1 cellular context compared by ENCODE assay signal in genomic region chr1:55594701-55595100, GRCh38.
TF ChIP-seq lines count a peak whose summit lies in the region.

No MANE protein-coding gene starts in this region.

TF ChIP-seq in IMR-90, 13 proteins besides CTCF, POLR2A, EP300 and RAD21 (continued from another document):
- TF ChIP-seq, protein P1, sequence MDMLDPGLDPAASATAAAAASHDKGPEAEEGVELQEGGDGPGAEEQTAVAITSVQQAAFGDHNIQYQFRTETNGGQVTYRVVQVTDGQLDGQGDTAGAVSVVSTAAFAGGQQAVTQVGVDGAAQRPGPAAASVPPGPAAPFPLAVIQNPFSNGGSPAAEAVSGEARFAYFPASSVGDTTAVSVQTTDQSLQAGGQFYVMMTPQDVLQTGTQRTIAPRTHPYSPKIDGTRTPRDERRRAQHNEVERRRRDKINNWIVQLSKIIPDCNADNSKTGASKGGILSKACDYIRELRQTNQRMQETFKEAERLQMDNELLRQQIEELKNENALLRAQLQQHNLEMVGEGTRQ (IDR thresholded peaks at IDR 0.05; ENCODE audit: low read depth, low read length): no peak
- TF ChIP-seq, protein P2, sequence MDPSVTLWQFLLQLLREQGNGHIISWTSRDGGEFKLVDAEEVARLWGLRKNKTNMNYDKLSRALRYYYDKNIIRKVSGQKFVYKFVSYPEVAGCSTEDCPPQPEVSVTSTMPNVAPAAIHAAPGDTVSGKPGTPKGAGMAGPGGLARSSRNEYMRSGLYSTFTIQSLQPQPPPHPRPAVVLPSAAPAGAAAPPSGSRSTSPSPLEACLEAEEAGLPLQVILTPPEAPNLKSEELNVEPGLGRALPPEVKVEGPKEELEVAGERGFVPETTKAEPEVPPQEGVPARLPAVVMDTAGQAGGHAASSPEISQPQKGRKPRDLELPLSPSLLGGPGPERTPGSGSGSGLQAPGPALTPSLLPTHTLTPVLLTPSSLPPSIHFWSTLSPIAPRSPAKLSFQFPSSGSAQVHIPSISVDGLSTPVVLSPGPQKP (IDR thresholded peaks at IDR 0.05; ENCODE audit: borderline replicate concordance, low read depth, low read length): no peak
- TF ChIP-seq FOS (IDR thresholded peaks at IDR 0.05; ENCODE audit: low read depth, low read length) (no peak), NFE2L2 (IDR thresholded peaks at IDR 0.05; ENCODE audit: low read depth, low read length) (no peak), RCOR1 (IDR thresholded peaks at IDR 0.05; ENCODE audit: insufficient replicate concordance, low read length) (no peak), MAZ (IDR thresholded peaks at IDR 0.05; ENCODE audit: borderline replicate concordance, low read depth, low read length) (no peak), MXI1 (IDR thresholded peaks at IDR 0.05; ENCODE audit: borderline replicate concordance, low read depth, low read length) (no peak)
TF ChIP-seq in IMR-90: peak in this region for 0.
